1 cellular context compared by ENCODE assay signal in the genomic region with DNA sequence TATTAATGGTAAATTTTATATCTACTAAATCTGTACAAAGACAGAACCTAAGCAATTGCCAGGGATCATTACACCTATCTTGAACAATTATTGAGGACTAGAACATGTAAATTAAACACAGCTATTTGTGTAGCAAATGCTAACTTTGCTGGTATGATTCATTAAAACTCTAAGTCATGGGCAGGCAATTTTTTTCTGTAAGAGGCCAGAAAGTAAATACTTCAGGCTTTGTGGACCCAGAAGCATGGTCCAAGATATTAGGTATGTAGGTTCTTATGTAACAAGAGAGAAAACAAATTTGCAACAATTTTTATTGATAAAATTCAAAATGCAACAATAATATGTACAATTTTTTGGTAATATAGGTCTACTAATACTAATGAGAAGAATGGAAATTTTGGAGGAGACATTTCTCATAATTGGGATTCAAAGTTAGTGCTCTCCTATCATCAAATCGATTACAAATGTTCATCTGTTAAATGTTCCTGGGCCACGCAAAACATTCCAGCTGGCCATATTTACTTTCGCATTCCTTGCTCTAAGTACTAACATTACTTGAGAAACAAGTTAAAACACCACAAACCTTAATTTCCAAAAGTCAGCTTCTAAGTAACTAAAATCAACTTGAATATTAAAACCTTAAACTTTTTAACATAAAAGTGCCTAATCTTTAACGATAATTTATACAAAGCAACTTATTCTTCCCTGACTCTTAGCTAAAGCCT.
TF ChIP-seq lines count a peak whose summit lies in the region.

No MANE protein-coding gene starts in this region.

TF ChIP-seq in HepG2, 621 proteins besides CTCF, POLR2A, EP300 and RAD21:
- TF ChIP-seq ZNF605 (CRISPR knock-in tag; IDR thresholded peaks at IDR 0.05) = no peak
- no peak for TF ChIP-seq KLF12 (CRISPR knock-in tag; IDR thresholded peaks at IDR 0.05; ENCODE audit: borderline replicate concordance)
- no peak for TF ChIP-seq ZNF570 (CRISPR knock-in tag; IDR thresholded peaks at IDR 0.05; ENCODE audit: borderline replicate concordance)
- TF ChIP-seq JARID2 (CRISPR knock-in tag; IDR thresholded peaks at IDR 0.05; ENCODE audit: insufficient replicate concordance) = no peak
- TF ChIP-seq, protein P1, sequence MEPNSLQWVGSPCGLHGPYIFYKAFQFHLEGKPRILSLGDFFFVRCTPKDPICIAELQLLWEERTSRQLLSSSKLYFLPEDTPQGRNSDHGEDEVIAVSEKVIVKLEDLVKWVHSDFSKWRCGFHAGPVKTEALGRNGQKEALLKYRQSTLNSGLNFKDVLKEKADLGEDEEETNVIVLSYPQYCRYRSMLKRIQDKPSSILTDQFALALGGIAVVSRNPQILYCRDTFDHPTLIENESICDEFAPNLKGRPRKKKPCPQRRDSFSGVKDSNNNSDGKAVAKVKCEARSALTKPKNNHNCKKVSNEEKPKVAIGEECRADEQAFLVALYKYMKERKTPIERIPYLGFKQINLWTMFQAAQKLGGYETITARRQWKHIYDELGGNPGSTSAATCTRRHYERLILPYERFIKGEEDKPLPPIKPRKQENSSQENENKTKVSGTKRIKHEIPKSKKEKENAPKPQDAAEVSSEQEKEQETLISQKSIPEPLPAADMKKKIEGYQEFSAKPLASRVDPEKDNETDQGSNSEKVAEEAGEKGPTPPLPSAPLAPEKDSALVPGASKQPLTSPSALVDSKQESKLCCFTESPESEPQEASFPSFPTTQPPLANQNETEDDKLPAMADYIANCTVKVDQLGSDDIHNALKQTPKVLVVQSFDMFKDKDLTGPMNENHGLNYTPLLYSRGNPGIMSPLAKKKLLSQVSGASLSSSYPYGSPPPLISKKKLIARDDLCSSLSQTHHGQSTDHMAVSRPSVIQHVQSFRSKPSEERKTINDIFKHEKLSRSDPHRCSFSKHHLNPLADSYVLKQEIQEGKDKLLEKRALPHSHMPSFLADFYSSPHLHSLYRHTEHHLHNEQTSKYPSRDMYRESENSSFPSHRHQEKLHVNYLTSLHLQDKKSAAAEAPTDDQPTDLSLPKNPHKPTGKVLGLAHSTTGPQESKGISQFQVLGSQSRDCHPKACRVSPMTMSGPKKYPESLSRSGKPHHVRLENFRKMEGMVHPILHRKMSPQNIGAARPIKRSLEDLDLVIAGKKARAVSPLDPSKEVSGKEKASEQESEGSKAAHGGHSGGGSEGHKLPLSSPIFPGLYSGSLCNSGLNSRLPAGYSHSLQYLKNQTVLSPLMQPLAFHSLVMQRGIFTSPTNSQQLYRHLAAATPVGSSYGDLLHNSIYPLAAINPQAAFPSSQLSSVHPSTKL (CRISPR knock-in tag; IDR thresholded peaks at IDR 0.05) = peak; percentile 15; the same call in 1 of the 2 replicates
- no peak for TF ChIP-seq EHMT2 (IDR thresholded peaks at IDR 0.05; ENCODE audit: borderline replicate concordance, low read depth, low read length)
- no peak for TF ChIP-seq ZNF564 (CRISPR knock-in tag; IDR thresholded peaks at IDR 0.05)
- no peak for TF ChIP-seq CHD2 (IDR thresholded peaks at IDR 0.05; ENCODE audit: low read depth, low read length)
- TF ChIP-seq, protein P2, sequence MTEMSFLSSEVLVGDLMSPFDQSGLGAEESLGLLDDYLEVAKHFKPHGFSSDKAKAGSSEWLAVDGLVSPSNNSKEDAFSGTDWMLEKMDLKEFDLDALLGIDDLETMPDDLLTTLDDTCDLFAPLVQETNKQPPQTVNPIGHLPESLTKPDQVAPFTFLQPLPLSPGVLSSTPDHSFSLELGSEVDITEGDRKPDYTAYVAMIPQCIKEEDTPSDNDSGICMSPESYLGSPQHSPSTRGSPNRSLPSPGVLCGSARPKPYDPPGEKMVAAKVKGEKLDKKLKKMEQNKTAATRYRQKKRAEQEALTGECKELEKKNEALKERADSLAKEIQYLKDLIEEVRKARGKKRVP (CRISPR knock-in tag; IDR thresholded peaks at IDR 0.05) = no peak
- 0 out of 2 replicates have a peak, but pooled peaks have one; percentile 8 for TF ChIP-seq RXRB (CRISPR knock-in tag; IDR thresholded peaks at IDR 0.05; ENCODE audit: borderline replicate concordance)
- no peak for TF ChIP-seq ZNF775 (CRISPR knock-in tag; IDR thresholded peaks at IDR 0.05; ENCODE audit: borderline replicate concordance)
- TF ChIP-seq TP53 (CRISPR knock-in tag; conservative IDR thresholded peaks at IDR 0.05) = no peak
- TF ChIP-seq SAP130 (CRISPR knock-in tag; IDR thresholded peaks at IDR 0.05; ENCODE audit: low read depth) = 0 out of 2 replicates have a peak, but pooled peaks have one; percentile 7
- no peak for TF ChIP-seq SNAPC2 (CRISPR knock-in tag; IDR thresholded peaks at IDR 0.05)
- no peak for TF ChIP-seq ZNF446 (CRISPR knock-in tag; IDR thresholded peaks at IDR 0.05)
